9 cellular contexts compared by ENCODE assay signal in the genomic region with DNA sequence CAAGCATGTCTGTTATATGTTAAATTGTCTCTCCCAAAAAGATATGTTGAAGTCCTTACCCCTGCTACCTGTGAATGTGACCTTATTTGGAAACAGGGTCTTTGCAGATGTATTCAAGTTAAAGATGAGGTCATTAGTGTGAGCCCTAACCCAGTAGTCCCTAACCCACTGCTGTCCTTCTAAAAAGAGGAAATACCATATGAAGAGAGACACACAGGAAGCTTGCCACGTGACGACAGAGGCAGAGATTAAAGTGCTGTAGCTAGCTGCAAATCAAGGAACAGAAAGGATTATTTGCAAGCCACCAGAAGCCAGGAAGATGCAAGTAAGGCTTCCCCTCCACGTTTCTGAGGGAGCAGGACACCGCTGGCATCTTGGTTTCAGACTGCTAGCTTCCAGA.
DNase-seq lines count a peak whose midpoint lies in the region; ATAC-seq and TF ChIP-seq lines count a peak whose summit lies in the region.
"Had no signal": no experiment of that assay in that cellular context is flagged by ENCODE, and none has a peak within 500 bp of the region (broad histone marks: within the 10 kb centered on the region; RNA-seq: fewer than 3 reads in every experiment).

No MANE protein-coding gene starts in this region.

- H3K27ac ChIP-seq in mammary epithelial cell (ENCODE audit: insufficient read depth, low read depth, low read length) = no peak overlapping the region

- DNase-seq in mammary epithelial cell (no peak), MCF 10A (ENCODE audit: unreplicated experiment) (no peak), MV-4-11 (lab: John Stamatoyannopoulos, UW) (peak; percentile 97), SW480 (ENCODE audit: low spot score) (no peak)
- no peak for DNase-seq in effector memory CD8-positive, alpha-beta T cell
- no peak for DNase-seq in stimulated activated naive CD8-positive, alpha-beta T cell treated with anti-CD3 and anti-CD28 coated beads, Interleukin-15, amount 100 ng/mL, for 72 hours
- no peak for DNase-seq in activated effector memory CD4-positive, alpha-beta T cell treated with Interleukin-2 at 50 U/mL for 16 hours
- DNase-seq: activated CD4-positive, alpha-beta T cell treated with anti-CD3 and anti-CD28 coated beads for 4 hours had no signal

- H3K27ac Mint-ChIP-seq in MCF 10A (ENCODE audit: low read depth, unreplicated experiment) = no peak overlapping the region
- no peak overlapping the region for H3K27ac Mint-ChIP-seq in effector memory CD8-positive, alpha-beta T cell
- no peak overlapping the region for H3K27ac Mint-ChIP-seq in stimulated activated naive CD8-positive, alpha-beta T cell treated with anti-CD3 and anti-CD28 coated beads, Interleukin-15, amount 100 ng/mL, for 72 hours

- H4K20me1 ChIP-seq in mammary epithelial cell (ENCODE audit: insufficient read depth, low read length) = no peaks in the 10 kb centered on the region

- no peaks in the 10 kb centered on the region for H3K36me3 Mint-ChIP-seq in MCF 10A (ENCODE audit: insufficient read depth, unreplicated experiment)
- H3K36me3 Mint-ChIP-seq in effector memory CD8-positive, alpha-beta T cell (ENCODE audit: insufficient read depth) = no peaks in the 10 kb centered on the region

- in situ Hi-C loops in mammary epithelial cell (cut with MboI; ENCODE audit: low sequenced_read_pairs in 2 of 2) = no loop called here

- intact Hi-C loops in mammary epithelial cell (cut with micrococcal nuclease) = no loop called here
- intact Hi-C loops in MCF 10A (cut with micrococcal nuclease) = no loop called here

- no peak for TF ChIP-seq CTCF in mammary epithelial cell (conservative IDR thresholded peaks at IDR 0.05 in 1 of 2, IDR thresholded peaks at IDR 0.05 in 1 of 2; ENCODE audit: extremely low read depth in 1 of 2, insufficient read depth in 1 of 2, low read depth in 1 of 2, low read length in 2 of 2)
- TF ChIP-seq CTCF in MCF 10A (IDR thresholded peaks at IDR 0.05; ENCODE audit: unreplicated experiment) = no peak

- no peaks in the 10 kb centered on the region for H3K27me3 Mint-ChIP-seq in MCF 10A (ENCODE audit: insufficient read depth, unreplicated experiment)
- H3K27me3 Mint-ChIP-seq in effector memory CD8-positive, alpha-beta T cell = peaks cover 28 to 38% of the 10 kb centered on the region in 2 donors
- H3K27me3 Mint-ChIP-seq in stimulated activated naive CD8-positive, alpha-beta T cell treated with anti-CD3 and anti-CD28 coated beads, Interleukin-15, amount 100 ng/mL, for 72 hours = no peaks in the 10 kb centered on the region

- no peak overlapping the region for H3K4me2 ChIP-seq in mammary epithelial cell (ENCODE audit: insufficient read depth, low read depth, low read length)

- H3K4me3 ChIP-seq in mammary epithelial cell (replicated peaks in 1 of 3; ENCODE audit: insufficient read depth in 1 of 3, low read depth in 2 of 3, low read length in 3 of 3) = no peak overlapping the region

- BruUV-seq in mammary epithelial cell (replicated peaks; lab: Mats Ljungman, UMichigan) (no TSS peak), MCF 10A (replicated peaks; lab: Mats Ljungman, UMichigan) (no TSS peak)

- CTCF ChIA-PET in mammary epithelial cell (lab: Charles Lee; ENCODE audit: low non-redundant PET) = no interaction called here
- CTCF ChIA-PET in MCF 10A (lab: Yijun Ruan, JAX) = interaction anchor here (0.6 to 1.0 kb wide), 2 partner anchors 45 to 337 kb away, joined by 3 read pairs; no protein-coding TSS in a partner anchor

- peak overlapping the region; percentile 13 for H2AFZ ChIP-seq in mammary epithelial cell (ENCODE audit: low read depth, low read length)

- no peaks in the 10 kb centered on the region for H3K79me2 ChIP-seq in mammary epithelial cell (ENCODE audit: insufficient read depth, low read length)

- no peaks in the 10 kb centered on the region for H3K9me3 ChIP-seq in mammary epithelial cell (replicated peaks; ENCODE audit: insufficient read depth, low read length)

- WGBS in mammary epithelial cell (ENCODE audit: low coverage, missing lambda C conversion rate) = 96% methylated on average over 4 of the region's 4 CpGs

- no peak overlapping the region for H3K9ac ChIP-seq in mammary epithelial cell (ENCODE audit: insufficient read depth, low read length)

- no peaks in the 10 kb centered on the region for H3K27me3 ChIP-seq in mammary epithelial cell (ENCODE audit: insufficient read depth, low read length)

- H3K4me3 Mint-ChIP-seq in MCF 10A (ENCODE audit: unreplicated experiment) = no peak overlapping the region
- no peak overlapping the region for H3K4me3 Mint-ChIP-seq in effector memory CD8-positive, alpha-beta T cell
- H3K4me3 Mint-ChIP-seq in stimulated activated naive CD8-positive, alpha-beta T cell treated with anti-CD3 and anti-CD28 coated beads, Interleukin-15, amount 100 ng/mL, for 72 hours = no peak overlapping the region

- dilution Hi-C loops in mammary epithelial cell (cut with HindIII; ENCODE audit: low sequenced_read_pairs) = no loop called here

- H3K4me1 ChIP-seq in mammary epithelial cell (ENCODE audit: insufficient read depth, low read length) = no peaks in the 10 kb centered on the region

- POLR2A ChIA-PET in MCF 10A (lab: Yijun Ruan, JAX) = interaction anchor here (0.8 kb wide), 1 partner anchor 19 kb away, joined by 4 read pairs; no protein-coding TSS in a partner anchor

- H3K36me3 ChIP-seq in mammary epithelial cell (ENCODE audit: insufficient read depth, low read length) = no peaks in the 10 kb centered on the region

- ATAC-seq in effector memory CD8-positive, alpha-beta T cell (replicated peaks) = peak; percentile 63
- ATAC-seq in stimulated activated naive CD8-positive, alpha-beta T cell treated with anti-CD3 and anti-CD28 coated beads, Interleukin-15, amount 100 ng/mL, for 72 hours = peak; percentile 71
- ATAC-seq in GM18867 (IDR thresholded peaks at IDR 0.05; ENCODE audit: unreplicated experiment) = no peak

- H3K9me3 Mint-ChIP-seq in MCF 10A (ENCODE audit: unreplicated experiment) = no peaks in the 10 kb centered on the region
- no peaks in the 10 kb centered on the region for H3K9me3 Mint-ChIP-seq in effector memory CD8-positive, alpha-beta T cell
- peaks cover 0 to 4% of the 10 kb centered on the region in 2 donors for H3K9me3 Mint-ChIP-seq in stimulated activated naive CD8-positive, alpha-beta T cell treated with anti-CD3 and anti-CD28 coated beads, Interleukin-15, amount 100 ng/mL, for 72 hours

- H3K4me1 Mint-ChIP-seq in MCF 10A (ENCODE audit: insufficient read depth, unreplicated experiment) = no peaks in the 10 kb centered on the region
- peaks cover 3 to 4% of the 10 kb centered on the region in 2 donors for H3K4me1 Mint-ChIP-seq in effector memory CD8-positive, alpha-beta T cell (ENCODE audit: low read depth in 2 of 2)
- H3K4me1 Mint-ChIP-seq in stimulated activated naive CD8-positive, alpha-beta T cell treated with anti-CD3 and anti-CD28 coated beads, Interleukin-15, amount 100 ng/mL, for 72 hours = peaks cover 6% of the 10 kb centered on the region
